8 cellular contexts compared by ENCODE assay signal in the genomic region with DNA sequence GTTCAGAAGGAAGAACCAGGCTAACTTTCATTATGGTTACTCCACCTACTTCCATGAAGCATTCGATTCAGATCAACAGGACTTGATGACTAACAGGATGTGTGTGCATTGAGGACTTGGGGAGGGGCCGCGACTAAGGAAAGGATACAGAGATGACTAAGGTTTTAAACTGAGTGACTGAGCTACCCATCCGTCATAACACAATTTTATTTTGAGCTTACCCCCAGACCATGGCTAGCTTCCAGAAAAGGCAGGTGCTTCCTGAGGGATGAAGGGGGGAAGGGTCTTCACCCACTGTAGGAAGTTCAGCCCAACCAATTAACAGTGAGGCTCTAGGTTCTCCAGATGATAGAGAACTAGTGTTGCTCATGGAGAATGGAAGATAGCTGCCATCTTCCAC. TPM values are rescaled to one million over a fixed set of nuclear protein-coding genes. Genes with fewer than 3 reads are reported as not detected.
DNase-seq lines count a peak whose midpoint lies in the region; ATAC-seq and TF ChIP-seq lines count a peak whose summit lies in the region.

No MANE protein-coding gene starts in this region.

- TF ChIP-seq CTCF in mammary epithelial cell (conservative IDR thresholded peaks at IDR 0.05 in 1 of 2, IDR thresholded peaks at IDR 0.05 in 1 of 2; ENCODE audit: extremely low read depth in 1 of 2, insufficient read depth in 1 of 2, low read depth in 1 of 2, low read length in 2 of 2), result no peak

- H3K9ac ChIP-seq in mammary epithelial cell (ENCODE audit: insufficient read depth, low read length), result no peak overlapping the region

- no peak overlapping the region for H3K4me2 ChIP-seq in mammary epithelial cell (ENCODE audit: insufficient read depth, low read depth, low read length)

- no TSS peak for BruUV-seq in mammary epithelial cell (replicated peaks; lab: Mats Ljungman, UMichigan)

- CTCF ChIA-PET in mammary epithelial cell (lab: Charles Lee; ENCODE audit: low non-redundant PET), result no interaction called here

- 73% methylated on average over 4 of the region's 4 CpGs for WGBS in mammary epithelial cell (ENCODE audit: low coverage, missing lambda C conversion rate)

- no peaks in the 10 kb centered on the region for H3K79me2 ChIP-seq in mammary epithelial cell (ENCODE audit: insufficient read depth, low read length)

- no peaks in the 10 kb centered on the region for H3K9me3 ChIP-seq in mammary epithelial cell (replicated peaks; ENCODE audit: insufficient read depth, low read length)

- no peaks in the 10 kb centered on the region for H3K36me3 ChIP-seq in mammary epithelial cell (ENCODE audit: insufficient read depth, low read length)

- no peak for ATAC-seq in GM18858 (IDR thresholded peaks at IDR 0.05; ENCODE audit: unreplicated experiment)
- ATAC-seq in GM21528 (IDR thresholded peaks at IDR 0.05; ENCODE audit: low FRiP score, unreplicated experiment), result no peak
- no peak for ATAC-seq in HG02763 (IDR thresholded peaks at IDR 0.05; ENCODE audit: unreplicated experiment)
- ATAC-seq in HG02571 (IDR thresholded peaks at IDR 0.05; ENCODE audit: unreplicated experiment), result no peak

- H3K4me1 ChIP-seq in mammary epithelial cell (ENCODE audit: insufficient read depth, low read length), result no peaks in the 10 kb centered on the region

- peak; percentile 20 for DNase-seq in GM04504 (ENCODE audit: low read depth)
- DNase-seq in activated CD4-positive, CD25-positive, alpha-beta regulatory T cell treated with anti-CD3 and anti-CD28 coated beads, Interleukin-2, amount 50 U/mL, for 16 hours (ENCODE audit: low read depth, low spot score), result peak; percentile 11
- peak; percentile 46 for DNase-seq in mammary epithelial cell
- DNase-seq in stimulated activated CD4-positive, alpha-beta T cell treated with anti-CD3 and anti-CD28 coated beads, Interleukin-1b, Interleukin-23, amount 100 ng/mL, for 48 hours, result peak; percentile 72

- H2AFZ ChIP-seq in mammary epithelial cell (ENCODE audit: low read depth, low read length), result no peak overlapping the region

- H3K27ac ChIP-seq in mammary epithelial cell (ENCODE audit: insufficient read depth, low read depth, low read length), result no peak overlapping the region

- H3K27me3 ChIP-seq in mammary epithelial cell (ENCODE audit: insufficient read depth, low read length), result peaks cover 3% of the 10 kb centered on the region

- H4K20me1 ChIP-seq in mammary epithelial cell (ENCODE audit: insufficient read depth, low read length), result no peaks in the 10 kb centered on the region

- dilution Hi-C loops in mammary epithelial cell (cut with HindIII; ENCODE audit: low sequenced_read_pairs), result no loop called here

- intact Hi-C loops in mammary epithelial cell (cut with micrococcal nuclease), result no loop called here

- H3K4me3 ChIP-seq in mammary epithelial cell (replicated peaks in 1 of 3; ENCODE audit: insufficient read depth in 1 of 3, low read depth in 2 of 3, low read length in 3 of 3), result no peak overlapping the region

- in situ Hi-C loops in mammary epithelial cell (cut with MboI; ENCODE audit: low sequenced_read_pairs in 2 of 2), result no loop called here

RNA-seq across cellular contexts. Expression of a gene that starts 2.6 kb away (rescaled TPM):
- 1 to 10 TPM; 1.3 to 3.2 TPM for total RNA-seq in mammary epithelial cell
- polyA plus RNA-seq in mammary epithelial cell, result 0.11 TPM
- polyA minus RNA-seq in mammary epithelial cell, result not detected

Comparison
In these comparisons a context has a peak if more than half of its experiments do, and no peak if none do; other contexts are left out.
1. DNase-seq: peak in every context shown above with its lines; median percentile 72 in stimulated activated CD4-positive, alpha-beta T cell treated with anti-CD3 and anti-CD28 coated beads, Interleukin-1b, Interleukin-23, amount 100 ng/mL, for 48 hours; 46 in mammary epithelial cell; 20 in GM04504; 11 in activated CD4-positive, CD25-positive, alpha-beta regulatory T cell treated with anti-CD3 and anti-CD28 coated beads, Interleukin-2, amount 50 U/mL, for 16 hours.